ENCODE assay signal across 8 cellular contexts in the genomic region with DNA sequence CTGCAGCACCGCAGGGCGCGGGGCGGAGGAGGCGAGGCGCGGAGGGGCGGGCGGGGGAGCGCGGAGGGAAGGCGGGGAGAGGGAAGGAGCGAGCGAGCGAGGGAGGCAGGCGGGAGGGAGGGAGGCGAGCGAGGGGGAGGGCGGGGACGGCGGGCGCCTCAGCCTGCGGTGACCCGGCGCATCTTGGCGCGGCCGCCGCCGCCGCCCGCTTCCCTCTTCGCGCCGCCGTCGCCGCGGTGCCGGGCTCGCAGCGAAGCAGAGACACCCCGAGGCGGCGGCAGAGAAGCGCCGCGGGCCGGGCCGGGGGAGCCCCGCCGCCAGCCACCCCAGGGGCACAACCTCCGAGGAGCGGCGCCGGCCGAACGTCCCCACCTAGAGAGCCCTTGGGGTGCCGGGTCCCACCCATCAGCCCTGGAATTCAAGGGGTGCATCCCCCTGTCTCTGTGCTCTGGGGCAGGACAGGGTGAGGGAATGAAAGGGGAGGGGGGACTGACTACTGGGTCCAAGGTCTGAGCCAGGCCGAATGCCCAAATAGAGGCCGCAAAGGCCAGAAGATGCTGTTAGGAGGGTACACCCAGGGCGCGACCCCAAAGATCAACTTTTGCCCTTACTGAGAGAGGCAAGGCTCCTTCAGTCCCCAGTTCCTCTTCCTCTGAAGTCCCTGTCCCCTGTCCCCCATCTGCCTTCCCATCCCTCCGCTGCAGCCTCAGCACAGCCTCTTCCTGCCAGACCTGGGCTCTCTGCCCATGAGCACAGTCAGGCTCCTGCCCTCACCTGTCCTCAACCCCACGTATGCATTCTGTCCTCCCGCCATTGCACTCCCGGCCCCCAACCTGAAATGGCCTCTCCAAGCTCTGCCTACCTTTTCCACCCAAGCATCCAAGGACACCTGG. TPM values are rescaled to one million over a fixed set of nuclear protein-coding genes. Genes with fewer than 3 reads are reported as not detected.
DNase-seq lines count a peak whose midpoint lies in the region; ATAC-seq and TF ChIP-seq lines count a peak whose summit lies in the region.

Gene ADAMTS2, minus strand, starts transcription at position 33 of the 893 bp plus-strand sequence. CDS start 133 bp downstream, outside the sequence.

- H3K36me3 Mint-ChIP-seq in dendritic cell treated with granulocyte-macrophage colony-stimulating factor and Interleukin-4, amounts not matched to agents 40 ng/mL and 50 ng/mL, for 4 days (ENCODE audit: low read depth): no peaks in the 10 kb centered on the region

- H3K36me3 ChIP-seq in lung (ENCODE audit: control insufficient read depth in 2 of 2, insufficient read depth in 2 of 2, low read length in 2 of 2) (peaks cover 0 to 2% of the 10 kb centered on the region in 2 donors), testis (ENCODE audit: low read depth, missing control alignments) (no peaks in the 10 kb centered on the region)

- peak within 1 kb of the TSS; percentile 39 for H3K4me3 Mint-ChIP-seq in dendritic cell treated with granulocyte-macrophage colony-stimulating factor and Interleukin-4, amounts not matched to agents 40 ng/mL and 50 ng/mL, for 4 days

- H3K27me3 ChIP-seq in lung (ENCODE audit: control insufficient read depth, insufficient read depth) (peaks cover 15% of the 10 kb centered on the region), testis (no peaks in the 10 kb centered on the region)

- H3K4me3 ChIP-seq in lung (peak within 1 kb of the TSS; percentile 50), testis (peak within 1 kb of the TSS; percentile 69 to 77)

- peaks cover 75% of the 10 kb centered on the region for H3K27me3 Mint-ChIP-seq in dendritic cell treated with granulocyte-macrophage colony-stimulating factor and Interleukin-4, amounts not matched to agents 40 ng/mL and 50 ng/mL, for 4 days

- H3K4me1 Mint-ChIP-seq in dendritic cell treated with granulocyte-macrophage colony-stimulating factor and Interleukin-4, amounts not matched to agents 40 ng/mL and 50 ng/mL, for 4 days (ENCODE audit: low read depth): peaks cover 23% of the 10 kb centered on the region

- no peak for TF ChIP-seq CTCF in lung (IDR thresholded peaks at IDR 0.05; ENCODE audit: control extremely low read depth, extremely low read depth)
- TF ChIP-seq CTCF in testis (IDR thresholded peaks at IDR 0.05): no peak

- H3K27ac ChIP-seq in lung (ENCODE audit: low read depth in 1 of 2, low read length in 1 of 2): peak within 1 kb of the TSS in 1 of 2 donors; percentile 41
- peak within 1 kb of the TSS; percentile 40 to 69 for H3K27ac ChIP-seq in testis

- no peak within 1 kb of the TSS for H3K27ac Mint-ChIP-seq in dendritic cell treated with granulocyte-macrophage colony-stimulating factor and Interleukin-4, amounts not matched to agents 40 ng/mL and 50 ng/mL, for 4 days

- TF ChIP-seq POLR2A in testis (IDR thresholded peaks at IDR 0.05): no peak

- H3K9me3 Mint-ChIP-seq in dendritic cell treated with granulocyte-macrophage colony-stimulating factor and Interleukin-4, amounts not matched to agents 40 ng/mL and 50 ng/mL, for 4 days: no peaks in the 10 kb centered on the region

- peaks cover 0 to 5% of the 10 kb centered on the region in 2 donors for H3K9me3 ChIP-seq in lung (ENCODE audit: control insufficient read depth in 2 of 2, insufficient read depth in 1 of 2, low read length in 1 of 2)
- H3K9me3 ChIP-seq in testis: no peaks in the 10 kb centered on the region

- 5 to 11% methylated on average over 35 to 67 of the region's 67 CpGs for WGBS in lung, 2 donors
- WGBS in testis, 2 donors: 9 to 18% methylated on average over 12 to 56 of the region's 67 CpGs

- DNase-seq in D341Med (ENCODE audit: low spot score) (peak; percentile 85), NCI-H526 treated with DMSO at 0.1 percent for 48 hours (lab: John Stamatoyannopoulos, UW) (peak; percentile 12), lung (ENCODE audit: low spot score) (peak; percentile 41), testis (peak; percentile 77), dermis blood vessel endothelial cell (no peak), GM19240 (ENCODE audit: insufficient read length, low spot score) (no peak)
- no peak for DNase-seq in activated naive CD4-positive, alpha-beta T cell treated with Interleukin-2 at 50 U/mL for 16 hours

- peaks cover 0 to 12% of the 10 kb centered on the region in 2 donors for H3K4me1 ChIP-seq in lung (ENCODE audit: control insufficient read depth in 2 of 2, insufficient read depth in 2 of 2, low read length in 2 of 2)
- H3K4me1 ChIP-seq in testis: peaks cover 17% of the 10 kb centered on the region

- intact Hi-C loops in dendritic cell treated with granulocyte-macrophage colony-stimulating factor and Interleukin-4, amounts not matched to agents 40 ng/mL and 50 ng/mL, for 4 days (cut with micrococcal nuclease): no loop called here
- intact Hi-C loops in testis (cut with DNase I; ENCODE audit: low total_unique reads): loop anchor here (10.0 kb wide), 1 partner anchor 171 kb away; no protein-coding TSS in a partner anchor

- ATAC-seq in lung (ENCODE audit: insufficient read depth, low FRiP score): no peak

RNA-seq across cellular contexts. Expression of gene ADAMTS2, which starts in this region (rescaled TPM):
- total RNA-seq in lung: 10 to 100 TPM; 30.1 to 45.5 TPM
- 10 to 100 TPM in 1 of 2 donors, 1 to 10 TPM in 1; 9.3 to 27.4 TPM for polyA plus RNA-seq in lung
- 10 to 100 TPM; 13.6 to 19.8 TPM for total RNA-seq in testis
- 10.9 TPM for polyA plus RNA-seq in testis (ENCODE audit: insufficient read depth, low read depth, low replicate concordance)
- total RNA-seq in dermis blood vessel endothelial cell: 0.42 and 2.4 TPM in 2 replicates

Comparison
In these comparisons a context has a peak if more than half of its experiments do, and no peak if none do; other contexts are left out.
1. DNase-seq: peak in D341Med (single experiment), NCI-H526 treated with DMSO at 0.1 percent for 48 hours (single experiment), lung (single experiment) and testis (single experiment); none in dermis blood vessel endothelial cell (single experiment), GM19240 (single experiment) and activated naive CD4-positive, alpha-beta T cell treated with Interleukin-2 at 50 U/mL for 16 hours (single experiment).